In genomic region chr5:14718778-14719177, GRCh38 we compare ENCODE assay signal across 15 cellular contexts. TPM values are rescaled to one million over a fixed set of nuclear protein-coding genes. Genes with fewer than 3 reads are reported as not detected.
A peak's percentile ranks its signal among the peaks of the same experiment; 100 is the strongest.
DNase-seq lines count a peak whose midpoint lies in the region; ATAC-seq and TF ChIP-seq lines count a peak whose summit lies in the region.
"Had no signal": no experiment of that assay in that cellular context is flagged by ENCODE, and none has a peak within 500 bp of the region (broad histone marks: within the 10 kb centered on the region; RNA-seq: fewer than 3 reads in every experiment).

No MANE protein-coding gene starts in this region.

- DNase-seq in activated CD4-positive, alpha-beta T cell treated with anti-CD3 and anti-CD28 coated beads for 36 hours = peak; percentile 10
- DNase-seq in activated CD4-positive, alpha-beta T cell treated with anti-CD3 and anti-CD28 coated beads, Interleukin-2, amount 10 ng/mL, durations not matched to agents 7 days and 5 days = no peak
- no peak for DNase-seq in CD4-positive, CD25-positive, alpha-beta regulatory T cell
- peak; percentile 16 for DNase-seq in RWPE2 (ENCODE audit: low spot score)
- peak; percentile 37 for DNase-seq in mesenteric fat pad (ENCODE audit: low spot score)
- DNase-seq in NCI-H146 (lab: John Stamatoyannopoulos, UW) = no peak
- no peak for DNase-seq in Caco-2
- no peak for DNase-seq in smooth muscle cell (lab: John Stamatoyannopoulos, UW; ENCODE audit: unreplicated experiment)
- DNase-seq: GM23248, NCI-H187 treated with DMSO at 0.1 percent for 48 hours, NCI-H345, NCI-H69, SHP77 had no signal

- H3K9me3 ChIP-seq in CD4-positive, CD25-positive, alpha-beta regulatory T cell (ENCODE audit: control insufficient read depth in 2 of 2, low read length in 2 of 2) = no peaks in the 10 kb centered on the region
- H3K9me3 ChIP-seq in RWPE2 (ENCODE audit: severe bottlenecking) (no peaks in the 10 kb centered on the region), Caco-2 (no peaks in the 10 kb centered on the region), smooth muscle cell (replicated peaks; ENCODE audit: low read depth) (no peaks in the 10 kb centered on the region)
- H3K9me3 ChIP-seq: BLaER1 had no signal

- H3K9me3 Mint-ChIP-seq in activated CD4-positive, alpha-beta T cell treated with anti-CD3 and anti-CD28 coated beads for 36 hours (ENCODE audit: low read depth) = peaks cover under 1% of the 10 kb centered on the region
- no peaks in the 10 kb centered on the region for H3K9me3 Mint-ChIP-seq in activated CD4-positive, alpha-beta T cell treated with anti-CD3 and anti-CD28 coated beads, Interleukin-2, amount 10 ng/mL, durations not matched to agents 7 days and 5 days
- no peaks in the 10 kb centered on the region for H3K9me3 Mint-ChIP-seq in CD4-positive, CD25-positive, alpha-beta regulatory T cell
- peaks cover 11% of the 10 kb centered on the region for H3K9me3 Mint-ChIP-seq in Caco-2 (ENCODE audit: unreplicated experiment)

- no peaks in the 10 kb centered on the region for H3K27me3 Mint-ChIP-seq in activated CD4-positive, alpha-beta T cell treated with anti-CD3 and anti-CD28 coated beads for 36 hours
- H3K27me3 Mint-ChIP-seq in activated CD4-positive, alpha-beta T cell treated with anti-CD3 and anti-CD28 coated beads, Interleukin-2, amount 10 ng/mL, durations not matched to agents 7 days and 5 days = no peaks in the 10 kb centered on the region
- peaks cover 4% of the 10 kb centered on the region for H3K27me3 Mint-ChIP-seq in CD4-positive, CD25-positive, alpha-beta regulatory T cell
- H3K27me3 Mint-ChIP-seq in Caco-2 (ENCODE audit: insufficient read depth, unreplicated experiment) = no peaks in the 10 kb centered on the region

- H3K4me1 ChIP-seq in CD4-positive, CD25-positive, alpha-beta regulatory T cell (ENCODE audit: control insufficient read depth, insufficient read depth, low read length, poor library complexity, severe bottlenecking) = peaks cover 11% of the 10 kb centered on the region
- H3K4me1 ChIP-seq in RWPE2 (ENCODE audit: insufficient read depth, poor library complexity, severe bottlenecking) = no peaks in the 10 kb centered on the region
- H3K4me1 ChIP-seq in Caco-2 = no peaks in the 10 kb centered on the region
- H3K4me1 ChIP-seq in smooth muscle cell (ENCODE audit: low read depth) = no peaks in the 10 kb centered on the region

- H3K27ac Mint-ChIP-seq in activated CD4-positive, alpha-beta T cell treated with anti-CD3 and anti-CD28 coated beads for 36 hours = no peak overlapping the region
- H3K27ac Mint-ChIP-seq in activated CD4-positive, alpha-beta T cell treated with anti-CD3 and anti-CD28 coated beads, Interleukin-2, amount 10 ng/mL, durations not matched to agents 7 days and 5 days = no peak overlapping the region
- peak overlapping the region; percentile 78 to 95 (median 90) for H3K27ac Mint-ChIP-seq in CD4-positive, CD25-positive, alpha-beta regulatory T cell
- H3K27ac Mint-ChIP-seq in Caco-2 (ENCODE audit: unreplicated experiment) = no peak overlapping the region

- intact Hi-C loops in activated CD4-positive, alpha-beta T cell treated with anti-CD3 and anti-CD28 coated beads for 36 hours (cut with DNase I, micrococcal nuclease) = no loop called here
- intact Hi-C loops in Caco-2 (cut with micrococcal nuclease; ENCODE audit: unreplicated experiment) = no loop called here

- WGBS in smooth muscle cell (ENCODE audit: low lambda C conversion rate) = 96% methylated on average over 5 of the region's 5 CpGs

- no peaks in the 10 kb centered on the region for H3K27me3 ChIP-seq in CD4-positive, CD25-positive, alpha-beta regulatory T cell (ENCODE audit: control insufficient read depth, insufficient read depth, low read length)
- H3K27me3 ChIP-seq in RWPE2 (ENCODE audit: insufficient read depth, poor library complexity, severe bottlenecking) = no peaks in the 10 kb centered on the region
- no peaks in the 10 kb centered on the region for H3K27me3 ChIP-seq in Caco-2 (replicated peaks; ENCODE audit: control insufficient read depth, insufficient read depth, low read length)
- no peaks in the 10 kb centered on the region for H3K27me3 ChIP-seq in smooth muscle cell (ENCODE audit: low read depth)
- H3K27me3 ChIP-seq: BLaER1 had no signal

- CTCF ChIA-PET in activated CD4-positive, alpha-beta T cell treated with anti-CD3 and anti-CD28 coated beads for 36 hours (lab: Charles Lee) = interaction anchor here (0.9 to 3.4 kb wide), 4 partner anchors 11 to 70 kb away, joined by 3 to 11 read pairs (median 3); no protein-coding TSS in a partner anchor
- CTCF ChIA-PET in activated CD4-positive, alpha-beta T cell treated with anti-CD3 and anti-CD28 coated beads, Interleukin-2, amount 10 ng/mL, durations not matched to agents 7 days and 5 days (lab: Charles Lee) = interaction anchor here (2.0 kb wide), 1 partner anchor 285 kb away, joined by 6 read pairs; no protein-coding TSS in a partner anchor
- CTCF ChIA-PET in Caco-2 (lab: Charles Lee) = no interaction called here

- no peaks in the 10 kb centered on the region for H4K20me1 ChIP-seq in smooth muscle cell (ENCODE audit: low read depth)
- H4K20me1 ChIP-seq: BLaER1 had no signal

- no peak overlapping the region for H3K9ac ChIP-seq in smooth muscle cell (ENCODE audit: low read depth)
- H3K9ac ChIP-seq: BLaER1, GM23248 had no signal

- no peak overlapping the region for H2AFZ ChIP-seq in smooth muscle cell (ENCODE audit: low read depth)
- H2AFZ ChIP-seq: GM23248 had no signal

- no peak for ATAC-seq in activated CD4-positive, alpha-beta T cell treated with anti-CD3 and anti-CD28 coated beads for 36 hours
- ATAC-seq in CD4-positive, CD25-positive, alpha-beta regulatory T cell (ENCODE audit: low read depth in 2 of 2) = no peak
- ATAC-seq in RWPE2 (ENCODE audit: low read depth) = no peak
- ATAC-seq: HCT116 had no signal

- H3K27ac ChIP-seq in CD4-positive, CD25-positive, alpha-beta regulatory T cell (ENCODE audit: insufficient read depth, low read length, poor library complexity, severe bottlenecking) = no peak overlapping the region
- H3K27ac ChIP-seq in RWPE2 (ENCODE audit: poor library complexity, severe bottlenecking) (no peak overlapping the region), smooth muscle cell (ENCODE audit: low read depth) (no peak overlapping the region)
- H3K27ac ChIP-seq: BLaER1 had no signal

- peaks cover 47% of the 10 kb centered on the region for H3K36me3 Mint-ChIP-seq in activated CD4-positive, alpha-beta T cell treated with anti-CD3 and anti-CD28 coated beads for 36 hours (ENCODE audit: low read depth)
- H3K36me3 Mint-ChIP-seq in activated CD4-positive, alpha-beta T cell treated with anti-CD3 and anti-CD28 coated beads, Interleukin-2, amount 10 ng/mL, durations not matched to agents 7 days and 5 days (ENCODE audit: low read depth) = peaks cover 52% of the 10 kb centered on the region
- peaks cover 47% of the 10 kb centered on the region for H3K36me3 Mint-ChIP-seq in CD4-positive, CD25-positive, alpha-beta regulatory T cell
- peaks cover 19% of the 10 kb centered on the region for H3K36me3 Mint-ChIP-seq in Caco-2 (ENCODE audit: insufficient read depth, unreplicated experiment)

- no peak overlapping the region for H3K4me3 ChIP-seq in CD4-positive, CD25-positive, alpha-beta regulatory T cell (ENCODE audit: low read depth, low read length)
- H3K4me3 ChIP-seq in RWPE2 (ENCODE audit: severe bottlenecking) (no peak overlapping the region), Caco-2 (ENCODE audit: low read depth, low read length) (no peak overlapping the region), smooth muscle cell (no peak overlapping the region)
- H3K4me3 ChIP-seq: BLaER1, GM23248 had no signal

- no peaks in the 10 kb centered on the region for H3K79me2 ChIP-seq in smooth muscle cell (ENCODE audit: low read depth)

- POLR2A ChIA-PET in activated CD4-positive, alpha-beta T cell treated with anti-CD3 and anti-CD28 coated beads for 36 hours (lab: Charles Lee) = interaction anchor here (0.6 kb wide), 2 partner anchors 31 to 621 kb away, joined by 3 to 4 read pairs; no protein-coding TSS in a partner anchor
- POLR2A ChIA-PET in activated CD4-positive, alpha-beta T cell treated with anti-CD3 and anti-CD28 coated beads, Interleukin-2, amount 10 ng/mL, durations not matched to agents 7 days and 5 days (lab: Charles Lee) = no interaction called here
- POLR2A ChIA-PET in Caco-2 (lab: Charles Lee) = no interaction called here

- no peak overlapping the region for H3K4me3 Mint-ChIP-seq in activated CD4-positive, alpha-beta T cell treated with anti-CD3 and anti-CD28 coated beads for 36 hours
- no peak overlapping the region for H3K4me3 Mint-ChIP-seq in activated CD4-positive, alpha-beta T cell treated with anti-CD3 and anti-CD28 coated beads, Interleukin-2, amount 10 ng/mL, durations not matched to agents 7 days and 5 days
- peak overlapping the region in 1 of 4 donors; percentile 38 for H3K4me3 Mint-ChIP-seq in CD4-positive, CD25-positive, alpha-beta regulatory T cell
- no peak overlapping the region for H3K4me3 Mint-ChIP-seq in Caco-2 (ENCODE audit: unreplicated experiment)

- no peak overlapping the region for H3K4me2 ChIP-seq in smooth muscle cell
- H3K4me2 ChIP-seq: BLaER1 had no signal

- no TSS peak for BruUV-seq in Caco-2 (replicated peaks; lab: Mats Ljungman, UMichigan)

- H3F3A ChIP-seq in smooth muscle cell (ENCODE audit: low read depth) = peaks cover 5% of the 10 kb centered on the region

- TF ChIP-seq CTCF in RWPE2 (IDR thresholded peaks at IDR 0.05; ENCODE audit: poor library complexity, severe bottlenecking) (no peak), Caco-2 (IDR thresholded peaks at IDR 0.05; ENCODE audit: insufficient read depth in 1 of 2, low read depth in 1 of 2, low read length in 1 of 2, severe bottlenecking in 1 of 2, unreplicated experiment in 1 of 2) (no peak), smooth muscle cell (IDR thresholded peaks at IDR 0.05; ENCODE audit: borderline replicate concordance, insufficient read depth, poor library complexity, severe bottlenecking) (no peak)

- H3K36me3 ChIP-seq in CD4-positive, CD25-positive, alpha-beta regulatory T cell (ENCODE audit: control insufficient read depth, insufficient read depth, low read length) = peaks cover 47% of the 10 kb centered on the region
- H3K36me3 ChIP-seq in RWPE2 (ENCODE audit: low read depth) (peaks cover 24% of the 10 kb centered on the region), Caco-2 (ENCODE audit: control insufficient read depth, insufficient read depth, low read length) (no peaks in the 10 kb centered on the region; the same call in 1 of the 2 replicates), smooth muscle cell (ENCODE audit: low read depth) (no peaks in the 10 kb centered on the region)

- peaks cover 31% of the 10 kb centered on the region for H3K4me1 Mint-ChIP-seq in activated CD4-positive, alpha-beta T cell treated with anti-CD3 and anti-CD28 coated beads for 36 hours
- peaks cover 10% of the 10 kb centered on the region for H3K4me1 Mint-ChIP-seq in activated CD4-positive, alpha-beta T cell treated with anti-CD3 and anti-CD28 coated beads, Interleukin-2, amount 10 ng/mL, durations not matched to agents 7 days and 5 days
- peaks cover 14 to 67% (median 43%) of the 10 kb centered on the region in 4 donors for H3K4me1 Mint-ChIP-seq in CD4-positive, CD25-positive, alpha-beta regulatory T cell
- H3K4me1 Mint-ChIP-seq in Caco-2 (ENCODE audit: low read depth, unreplicated experiment) = no peaks in the 10 kb centered on the region

RNA-seq across cellular contexts. Expression of gene OTULIN, which starts 54.3 kb away (rescaled TPM):
- 10 to 100 TPM; 48.0 to 48.2 TPM for total RNA-seq in activated CD4-positive, alpha-beta T cell treated with anti-CD3 and anti-CD28 coated beads for 36 hours
- total RNA-seq in activated CD4-positive, alpha-beta T cell treated with anti-CD3 and anti-CD28 coated beads, Interleukin-2, amount 10 ng/mL, durations not matched to agents 7 days and 5 days = 10 to 100 TPM; 62.5 to 63.2 TPM
- total RNA-seq in CD4-positive, CD25-positive, alpha-beta regulatory T cell = 109 TPM
- polyA plus RNA-seq in CD4-positive, CD25-positive, alpha-beta regulatory T cell = 10 to 100 TPM; 22.8 to 37.5 (median 26.8) TPM
- 27.1 TPM for total RNA-seq in mesenteric fat pad
- 38.6 and 42.6 TPM in 2 replicates for total RNA-seq in Caco-2 (2022)
- total RNA-seq in smooth muscle cell = 21.2 and 30.3 TPM in 2 replicates
- polyA plus RNA-seq in smooth muscle cell = 15.8 and 17.6 TPM in 2 replicates

Comparison
In these comparisons a context has a peak if more than half of its experiments do, and no peak if none do; other contexts are left out.
1. DNase-seq: peak in activated CD4-positive, alpha-beta T cell treated with anti-CD3 and anti-CD28 coated beads for 36 hours (single experiment), RWPE2 (single experiment) and mesenteric fat pad (single experiment); none in activated CD4-positive, alpha-beta T cell treated with anti-CD3 and anti-CD28 coated beads, Interleukin-2, amount 10 ng/mL, durations not matched to agents 7 days and 5 days (single experiment), CD4-positive, CD25-positive, alpha-beta regulatory T cell (0 of 3), NCI-H146 (single experiment), Caco-2 (0 of 2) and smooth muscle cell (single experiment).
2. H3K27ac Mint-ChIP-seq: peak in CD4-positive, CD25-positive, alpha-beta regulatory T cell (3 of 3); none in activated CD4-positive, alpha-beta T cell treated with anti-CD3 and anti-CD28 coated beads for 36 hours (single experiment), activated CD4-positive, alpha-beta T cell treated with anti-CD3 and anti-CD28 coated beads, Interleukin-2, amount 10 ng/mL, durations not matched to agents 7 days and 5 days (single experiment) and Caco-2 (single experiment).